22 cellular contexts compared by ENCODE assay signal in the genomic region with DNA sequence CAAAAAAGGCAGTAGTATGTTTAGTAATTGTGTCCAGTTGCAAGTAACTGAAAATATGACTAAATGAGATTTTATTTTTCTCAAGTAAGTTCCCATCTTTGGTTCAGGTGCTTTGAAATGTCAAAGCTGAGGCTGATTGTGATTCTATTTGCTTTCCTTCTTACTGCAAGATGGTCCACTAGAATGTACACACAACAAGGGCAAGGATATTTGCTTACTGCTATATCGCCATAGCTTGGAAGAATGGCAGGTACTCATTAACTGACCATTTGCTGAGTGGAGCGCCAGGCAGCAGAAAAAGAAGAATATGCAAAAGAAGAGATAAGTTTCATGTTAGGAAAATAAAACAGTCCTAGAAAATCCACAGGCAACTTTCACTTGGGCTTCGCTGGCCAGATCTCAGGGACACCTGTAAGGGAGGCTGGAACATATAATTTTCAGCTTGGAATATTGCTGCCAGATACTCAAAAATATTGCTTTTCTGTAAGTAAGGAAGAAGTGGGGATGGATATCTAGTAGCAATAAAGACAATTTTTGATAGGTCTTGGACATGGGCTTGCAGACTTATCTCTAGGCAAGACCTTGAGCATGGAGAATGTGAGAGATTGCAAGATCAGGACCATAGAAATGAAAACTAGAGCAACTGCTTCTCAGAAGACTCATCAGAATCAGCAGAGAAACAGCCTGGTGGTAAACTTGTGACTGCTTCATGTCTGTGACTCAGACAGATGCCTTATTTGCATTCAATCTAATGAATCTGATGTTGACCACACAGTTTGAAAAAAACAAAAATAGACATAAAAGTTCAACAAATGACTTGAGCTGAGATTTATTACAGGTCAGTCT. TPM values are rescaled to one million over a fixed set of nuclear protein-coding genes. Genes with fewer than 3 reads are reported as not detected.
DNase-seq lines count a peak whose midpoint lies in the region; TF ChIP-seq lines count a peak whose summit lies in the region.
"Had no signal": no experiment of that assay in that cellular context is flagged by ENCODE, and none has a peak within 500 bp of the region (broad histone marks: within the 10 kb centered on the region; RNA-seq: fewer than 3 reads in every experiment).

No MANE protein-coding gene starts in this region.

- H3K27ac Mint-ChIP-seq in progenitor cell of endocrine pancreas (peak overlapping the region; percentile 57), chondrocyte (ENCODE audit: unreplicated experiment) (no peak overlapping the region)
- H3K27ac Mint-ChIP-seq: HFFc6, IgD-negative memory B cell had no signal

- no peaks in the 10 kb centered on the region for H3K27me3 Mint-ChIP-seq in progenitor cell of endocrine pancreas
- H3K27me3 Mint-ChIP-seq in chondrocyte (ENCODE audit: low read depth): peaks cover 23% of the 10 kb centered on the region

- H3K4me1 Mint-ChIP-seq in progenitor cell of endocrine pancreas (ENCODE audit: low read depth): peaks cover 36% of the 10 kb centered on the region
- H3K4me1 Mint-ChIP-seq in chondrocyte (ENCODE audit: low read depth): no peaks in the 10 kb centered on the region

- TF ChIP-seq CTCF in epithelial cell of proximal tubule (conservative IDR thresholded peaks at IDR 0.05; ENCODE audit: low read depth, low read length): no peak
- no peak for TF ChIP-seq CTCF in progenitor cell of endocrine pancreas (IDR thresholded peaks at IDR 0.05; ENCODE audit: unreplicated experiment)
- no peak for TF ChIP-seq CTCF in chondrocyte (IDR thresholded peaks at IDR 0.05)

- no peak overlapping the region for H3K4me3 ChIP-seq in epithelial cell of proximal tubule (ENCODE audit: low read depth, low read length)

- DNase-seq in COLO829 (ENCODE audit: low spot score) (peak; percentile 28), HuH-7 (ENCODE audit: low spot score) (peak; percentile 39), epithelial cell of proximal tubule (ENCODE audit: low read depth) (peak; percentile 76), progenitor cell of endocrine pancreas (ENCODE audit: low spot score, unreplicated experiment) (no peak), chondrocyte (ENCODE audit: low spot score) (no peak), NCI-H2081 (lab: John Stamatoyannopoulos, UW) (no peak)
- no peak for DNase-seq in activated effector memory CD4-positive, alpha-beta T cell treated with anti-CD3 and anti-CD28 coated beads, Interleukin-2, amount 50 U/mL, for 16 hours
- DNase-seq: COR-L47, EL, HFFc6, Kasumi-1, MV-4-11, NCI-H1417, NCI-H187 treated with DMSO at 0.1 percent for 48 hours, NCI-H2171 treated with DMSO at 0.1 percent for 48 hours, NCI-H446 treated with DMSO at 0.1 percent for 48 hours, OCI-M1, SHP77 treated with DMSO at 0.1 percent for 48 hours had no signal

- H3K9me3 Mint-ChIP-seq in progenitor cell of endocrine pancreas (ENCODE audit: low read depth): peaks cover 3% of the 10 kb centered on the region
- H3K9me3 Mint-ChIP-seq in chondrocyte (ENCODE audit: low read depth): peaks cover 4% of the 10 kb centered on the region
- H3K9me3 Mint-ChIP-seq: HFFc6 had no signal

- no peaks in the 10 kb centered on the region for H3K36me3 Mint-ChIP-seq in progenitor cell of endocrine pancreas (ENCODE audit: insufficient read depth)
- no peaks in the 10 kb centered on the region for H3K36me3 Mint-ChIP-seq in chondrocyte (ENCODE audit: low read depth)

- peak overlapping the region; percentile 15 for H3K4me3 Mint-ChIP-seq in progenitor cell of endocrine pancreas (ENCODE audit: low read depth)
- H3K4me3 Mint-ChIP-seq in chondrocyte (ENCODE audit: unreplicated experiment): no peak overlapping the region
- H3K4me3 Mint-ChIP-seq: HFFc6, IgD-negative memory B cell had no signal

RNA-seq across cellular contexts. Expression of gene OR9Q1, which starts 44.8 kb away (rescaled TPM):
- not detected in 2 replicates for total RNA-seq in epithelial cell of proximal tubule
- not detected in 2 replicates for total RNA-seq in progenitor cell of endocrine pancreas
- total RNA-seq in chondrocyte: not detected in 3 replicates
- total RNA-seq: A673, H1, HFFc6, RPMI7951 had no signal

RNA-seq across cellular contexts. Expression of gene OR6Q1, which starts 51.8 kb away (rescaled TPM):
- total RNA-seq in epithelial cell of proximal tubule (not detected in 2 replicates), progenitor cell of endocrine pancreas (not detected in 2 replicates), chondrocyte (not detected in 3 replicates)
- total RNA-seq: A673, H1, HFFc6, RPMI7951 had no signal

Comparison
In these comparisons a context has a peak if more than half of its experiments do, and no peak if none do; other contexts are left out.
1. DNase-seq: peak in COLO829 (single experiment), HuH-7 (single experiment) and epithelial cell of proximal tubule (single experiment); none in progenitor cell of endocrine pancreas (single experiment), activated effector memory CD4-positive, alpha-beta T cell treated with anti-CD3 and anti-CD28 coated beads, Interleukin-2, amount 50 U/mL, for 16 hours (single experiment), chondrocyte (single experiment) and NCI-H2081 (0 of 2).